Comparison of ENCODE assay signal across 9 cellular contexts in genomic region chr3:165751654-165752053, GRCh38.
"Had no signal": no experiment of that assay in that cellular context is flagged by ENCODE, and none has a peak within 500 bp of the region (broad histone marks: within the 10 kb centered on the region; RNA-seq: fewer than 3 reads in every experiment).

No MANE protein-coding gene starts in this region.

- DNase-seq: activated CD4-positive, alpha-beta T cell treated with anti-CD3 and anti-CD28 coated beads, Interleukin-2, amount 10 ng/mL, durations not matched to agents 24 days and 14 days; activated naive CD4-positive, alpha-beta T cell treated with anti-CD3 and anti-CD28 coated beads for 36 hours; colonic mucosa; foreskin melanocyte; mesendoderm; nephron progenitor cell; stimulated activated CD4-positive, alpha-beta T cell treated with anti-CD3 and anti-CD28 coated beads, Interleukin-4, amount 100 ng/mL, for 4 hours; stomach had no signal

- H3K9me3 ChIP-seq: colonic mucosa, thoracic aorta had no signal

- H3K4me1 ChIP-seq: colonic mucosa, stomach had no signal

- H3K9me3 Mint-ChIP-seq: activated CD4-positive, alpha-beta T cell treated with anti-CD3 and anti-CD28 coated beads, Interleukin-2, amount 10 ng/mL, durations not matched to agents 24 days and 14 days; nephron progenitor cell had no signal

- H3K4me1 Mint-ChIP-seq: activated CD4-positive, alpha-beta T cell treated with anti-CD3 and anti-CD28 coated beads, Interleukin-2, amount 10 ng/mL, durations not matched to agents 24 days and 14 days had no signal

- H3K27ac ChIP-seq: colonic mucosa, stomach, thoracic aorta had no signal

- H3K4me3 Mint-ChIP-seq: activated CD4-positive, alpha-beta T cell treated with anti-CD3 and anti-CD28 coated beads, Interleukin-2, amount 10 ng/mL, durations not matched to agents 24 days and 14 days; activated naive CD4-positive, alpha-beta T cell treated with anti-CD3 and anti-CD28 coated beads for 36 hours; nephron progenitor cell had no signal

- H3K4me3 ChIP-seq: colonic mucosa, stomach, thoracic aorta had no signal

- H3K27me3 ChIP-seq: colonic mucosa, stomach had no signal

- H3K36me3 ChIP-seq: colonic mucosa, stomach, thoracic aorta had no signal

- H3K27me3 Mint-ChIP-seq: activated CD4-positive, alpha-beta T cell treated with anti-CD3 and anti-CD28 coated beads, Interleukin-2, amount 10 ng/mL, durations not matched to agents 24 days and 14 days had no signal

- H3K27ac Mint-ChIP-seq: activated CD4-positive, alpha-beta T cell treated with anti-CD3 and anti-CD28 coated beads, Interleukin-2, amount 10 ng/mL, durations not matched to agents 24 days and 14 days; activated naive CD4-positive, alpha-beta T cell treated with anti-CD3 and anti-CD28 coated beads for 36 hours; nephron progenitor cell had no signal
